In the genomic region with DNA sequence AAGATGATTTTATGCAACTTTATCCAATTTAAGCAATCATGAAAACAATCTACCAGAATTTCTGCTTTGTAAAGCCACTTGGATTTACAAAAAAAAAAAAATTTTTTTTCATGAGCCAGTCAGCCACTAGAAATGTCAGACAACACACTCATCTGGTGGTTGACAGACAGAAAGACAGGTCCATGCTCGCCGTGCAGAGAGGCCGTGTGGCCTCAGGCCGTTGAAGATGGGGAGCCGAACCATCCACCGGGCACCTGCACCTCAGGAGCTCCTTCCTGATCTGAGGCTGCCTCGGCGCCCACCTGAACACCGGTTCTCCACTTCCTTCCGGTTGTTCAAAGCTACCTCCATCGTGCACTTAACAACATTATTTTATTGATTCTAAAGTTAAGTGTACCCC, we compare ENCODE assay signal across 31 cellular contexts.
"Had no signal": no experiment of that assay in that cellular context is flagged by ENCODE, and none has a peak within 500 bp of the region (broad histone marks: within the 10 kb centered on the region; RNA-seq: fewer than 3 reads in every experiment).

No MANE protein-coding gene starts in this region.

- H3K27me3 ChIP-seq: body of pancreas had no signal

- H3K36me3 Mint-ChIP-seq: activated naive CD4-positive, alpha-beta T cell treated with anti-CD3 and anti-CD28 coated beads, Interleukin-2, amount 50 U/mL, for 24 hours; activated naive CD8-positive, alpha-beta T cell treated with anti-CD3 and anti-CD28 coated beads for 36 hours had no signal

- H3K9me3 Mint-ChIP-seq: activated CD4-positive, alpha-beta memory T cell treated with anti-CD3 and anti-CD28 coated beads, Interleukin-2, amount 10 ng/mL, durations not matched to agents 7 days and 5 days; activated CD4-positive, alpha-beta T cell treated with anti-CD3 and anti-CD28 coated beads, Interleukin-2, amount 10 ng/mL, durations not matched to agents 7 days and 5 days; activated naive CD4-positive, alpha-beta T cell treated with anti-CD3 and anti-CD28 coated beads for 36 hours; activated naive CD4-positive, alpha-beta T cell treated with anti-CD3 and anti-CD28 coated beads, Interleukin-2, amount 50 U/mL, for 24 hours; activated naive CD8-positive, alpha-beta T cell treated with anti-CD3 and anti-CD28 coated beads for 36 hours; activated naive CD8-positive, alpha-beta T cell treated with anti-CD3 and anti-CD28 coated beads, Interleukin-2, amount 50 U/mL, for 24 hours; activated T-helper 1 cell treated with anti-CD3 and anti-CD28 coated beads, Interleukin-12 subunit alpha, Interleukin-12 subunit beta, Interleukin-2, Interleukin-4 antibody, amounts not matched to agents 30 ng/mL and 10 ng/mL and 1 ng/mL, durations not matched to agents 14 hours and 24 hours and 36 hours; activated T-helper 2 cell treated with anti-CD3 and anti-CD28 coated beads, Interferon-gamma antibody, Interleukin-2, Interleukin-4, amounts not matched to agents 10 μg/mL and 5 μg/mL and 100 μg/mL, durations not matched to agents 14 hours and 24 hours and 36 hours; central memory CD8-positive, alpha-beta T cell; dendritic cell treated with granulocyte-macrophage colony-stimulating factor and Interleukin-4, amounts not matched to agents 40 ng/mL and 50 ng/mL, for 4 days; effector memory CD8-positive, alpha-beta T cell had no signal

- H3K27ac ChIP-seq: adrenal gland, body of pancreas, cardiac muscle cell, coronary artery, dorsolateral prefrontal cortex, esophagus muscularis mucosa, gastroesophageal sphincter, heart right ventricle had no signal

- H3K27ac Mint-ChIP-seq: activated CD4-positive, alpha-beta memory T cell treated with anti-CD3 and anti-CD28 coated beads, Interleukin-2, amount 10 ng/mL, durations not matched to agents 7 days and 5 days; activated CD4-positive, alpha-beta T cell treated with anti-CD3 and anti-CD28 coated beads for 36 hours; activated CD4-positive, alpha-beta T cell treated with anti-CD3 and anti-CD28 coated beads, Interleukin-2, amount 10 ng/mL, durations not matched to agents 7 days and 5 days; activated naive CD4-positive, alpha-beta T cell treated with anti-CD3 and anti-CD28 coated beads for 36 hours; activated naive CD4-positive, alpha-beta T cell treated with anti-CD3 and anti-CD28 coated beads, Interleukin-2, amount 50 U/mL, for 24 hours; activated naive CD8-positive, alpha-beta T cell treated with anti-CD3 and anti-CD28 coated beads for 36 hours; activated naive CD8-positive, alpha-beta T cell treated with anti-CD3 and anti-CD28 coated beads, Interleukin-2, amount 50 U/mL, for 24 hours; activated T-helper 1 cell treated with anti-CD3 and anti-CD28 coated beads, Interleukin-12 subunit alpha, Interleukin-12 subunit beta, Interleukin-2, Interleukin-4 antibody, amounts not matched to agents 30 ng/mL and 10 ng/mL and 1 ng/mL, durations not matched to agents 14 hours and 24 hours and 36 hours; activated T-helper 2 cell treated with anti-CD3 and anti-CD28 coated beads, Interferon-gamma antibody, Interleukin-2, Interleukin-4, amounts not matched to agents 10 μg/mL and 5 μg/mL and 100 μg/mL, durations not matched to agents 14 hours and 24 hours and 36 hours; dendritic cell treated with granulocyte-macrophage colony-stimulating factor and Interleukin-4, amounts not matched to agents 40 ng/mL and 50 ng/mL, for 4 days; effector memory CD8-positive, alpha-beta T cell had no signal

- H3K9me3 ChIP-seq: adrenal gland, body of pancreas, esophagus muscularis mucosa, heart right ventricle had no signal

- H3K4me3 ChIP-seq: adrenal gland, body of pancreas, cardiac muscle cell, coronary artery, dorsolateral prefrontal cortex, esophagus muscularis mucosa, gastroesophageal sphincter, heart right ventricle had no signal

- H3K4me3 Mint-ChIP-seq: activated CD4-positive, alpha-beta memory T cell treated with anti-CD3 and anti-CD28 coated beads, Interleukin-2, amount 10 ng/mL, durations not matched to agents 7 days and 5 days; activated CD4-positive, alpha-beta T cell treated with anti-CD3 and anti-CD28 coated beads for 36 hours; activated CD4-positive, alpha-beta T cell treated with anti-CD3 and anti-CD28 coated beads, Interleukin-2, amount 10 ng/mL, durations not matched to agents 7 days and 5 days; activated naive CD4-positive, alpha-beta T cell treated with anti-CD3 and anti-CD28 coated beads for 36 hours; activated naive CD4-positive, alpha-beta T cell treated with anti-CD3 and anti-CD28 coated beads, Interleukin-2, amount 50 U/mL, for 24 hours; activated naive CD8-positive, alpha-beta T cell treated with anti-CD3 and anti-CD28 coated beads for 36 hours; activated naive CD8-positive, alpha-beta T cell treated with anti-CD3 and anti-CD28 coated beads, Interleukin-2, amount 50 U/mL, for 24 hours; activated T-helper 1 cell treated with anti-CD3 and anti-CD28 coated beads, Interleukin-12 subunit alpha, Interleukin-12 subunit beta, Interleukin-2, Interleukin-4 antibody, amounts not matched to agents 30 ng/mL and 10 ng/mL and 1 ng/mL, durations not matched to agents 14 hours and 24 hours and 36 hours; central memory CD8-positive, alpha-beta T cell; dendritic cell treated with granulocyte-macrophage colony-stimulating factor and Interleukin-4, amounts not matched to agents 40 ng/mL and 50 ng/mL, for 4 days; effector memory CD8-positive, alpha-beta T cell had no signal

- H3K4me1 ChIP-seq: adrenal gland, body of pancreas, esophagus muscularis mucosa, gastroesophageal sphincter, heart right ventricle had no signal

- DNase-seq: activated CD4-positive, alpha-beta memory T cell treated with anti-CD3 and anti-CD28 coated beads, Interleukin-2, amount 10 ng/mL, durations not matched to agents 7 days and 5 days; activated CD4-positive, alpha-beta T cell treated with anti-CD3 and anti-CD28 coated beads for 36 hours; activated CD4-positive, alpha-beta T cell treated with anti-CD3 and anti-CD28 coated beads, Interleukin-2, amount 10 ng/mL, durations not matched to agents 7 days and 5 days; activated CD4-positive, alpha-beta T cell treated with anti-CD3 and anti-CD28 coated beads, Interleukin-2, amount 50 U/mL, for 4 hours; activated CD4-positive, CD25-positive, alpha-beta regulatory T cell; activated CD4-positive, CD25-positive, alpha-beta regulatory T cell treated with anti-CD3 and anti-CD28 coated beads, Interleukin-2, amount 50 U/mL, for 72 hours; activated effector memory CD4-positive, alpha-beta T cell treated with anti-CD3 and anti-CD28 coated beads, Interleukin-2, amount 50 U/mL, for 16 hours; activated naive CD4-positive, alpha-beta T cell treated with anti-CD3 and anti-CD28 coated beads for 36 hours; activated naive CD8-positive, alpha-beta T cell treated with anti-CD3 and anti-CD28 coated beads for 36 hours; activated naive CD8-positive, alpha-beta T cell treated with anti-CD3 and anti-CD28 coated beads, Interleukin-2, amount 50 U/mL, for 24 hours; activated T-cell treated with anti-CD3 and anti-CD28 coated beads, Interleukin-2, amount 50 U/mL, for 1 hour; activated T-cell treated with anti-CD3 and anti-CD28 coated beads, Interleukin-2, amount 50 U/mL, for 48 hours; adrenal gland; amygdala; body of pancreas; dorsolateral prefrontal cortex; effector CD4-positive, alpha-beta T cell; effector memory CD8-positive, alpha-beta T cell; erythroblast; foreskin melanocyte; heart right ventricle; T-helper 2 cell had no signal

- H3K36me3 ChIP-seq: adrenal gland, cardiac muscle cell, esophagus muscularis mucosa, gastroesophageal sphincter, heart right ventricle had no signal

- H3K4me1 Mint-ChIP-seq: activated CD4-positive, alpha-beta memory T cell treated with anti-CD3 and anti-CD28 coated beads, Interleukin-2, amount 10 ng/mL, durations not matched to agents 7 days and 5 days; activated CD4-positive, alpha-beta T cell treated with anti-CD3 and anti-CD28 coated beads for 36 hours; activated CD4-positive, alpha-beta T cell treated with anti-CD3 and anti-CD28 coated beads, Interleukin-2, amount 10 ng/mL, durations not matched to agents 7 days and 5 days; activated naive CD4-positive, alpha-beta T cell treated with anti-CD3 and anti-CD28 coated beads, Interleukin-2, amount 50 U/mL, for 24 hours; activated naive CD8-positive, alpha-beta T cell treated with anti-CD3 and anti-CD28 coated beads for 36 hours; activated naive CD8-positive, alpha-beta T cell treated with anti-CD3 and anti-CD28 coated beads, Interleukin-2, amount 50 U/mL, for 24 hours; central memory CD8-positive, alpha-beta T cell had no signal
